Comparison of ENCODE assay signal across 23 cellular contexts in genomic region chr6:162882817-162883481, GRCh38.
"Had no signal": no experiment of that assay in that cellular context is flagged by ENCODE, and none has a peak within 500 bp of the region (broad histone marks: within the 10 kb centered on the region; RNA-seq: fewer than 3 reads in every experiment).

No MANE protein-coding gene starts in this region.

- DNase-seq: cerebellar nuclear complex; dermis blood vessel endothelial cell; heart left ventricle; hippocampal formation; left lung; naive thymus-derived CD4-positive, alpha-beta T cell; nephron progenitor cell; psoas muscle; retina; spleen; stimulated activated CD4-positive, alpha-beta T cell treated with anti-CD3 and anti-CD28 coated beads, Interleukin-15, amount 100 ng/mL, for 24 hours; stimulated activated CD4-positive, alpha-beta T cell treated with anti-CD3 and anti-CD28 coated beads, Interleukin-1b, Interleukin-23, amount 100 ng/mL, for 48 hours; stimulated activated CD4-positive, alpha-beta T cell treated with anti-CD3 and anti-CD28 coated beads, Interleukin-4, amount 100 ng/mL, for 24 hours; stimulated activated naive CD4-positive, alpha-beta T cell; stomach; substantia nigra; transverse colon had no signal

- H3K27me3 ChIP-seq: heart left ventricle, left lung, neutrophil, spleen, stomach, transverse colon had no signal

- ATAC-seq: heart left ventricle; left lung; naive thymus-derived CD4-positive, alpha-beta T cell; psoas muscle; sciatic nerve had no signal

- H3K36me3 Mint-ChIP-seq: naive thymus-derived CD4-positive, alpha-beta T cell had no signal

- H3K27me3 Mint-ChIP-seq: naive thymus-derived CD4-positive, alpha-beta T cell had no signal

- FAIRE-seq: colon, frontal cortex had no signal

- H3K4me1 Mint-ChIP-seq: naive thymus-derived CD4-positive, alpha-beta T cell; nephron progenitor cell had no signal

- H3K4me3 ChIP-seq: heart left ventricle, left lung, lung, psoas muscle, spleen, stomach, thoracic aorta, transverse colon had no signal

- H3K27ac ChIP-seq: heart left ventricle, left lung, neutrophil, psoas muscle, spleen, stomach, thoracic aorta, transverse colon had no signal

- H3K4me1 ChIP-seq: left lung, psoas muscle, spleen, stomach, transverse colon had no signal

- H3K9me3 ChIP-seq: heart left ventricle, left lung, neutrophil, psoas muscle, spleen, stomach, thoracic aorta, transverse colon had no signal

- H3K36me3 ChIP-seq: heart left ventricle, left lung, neutrophil, spleen, stomach, thoracic aorta, transverse colon had no signal

- H3K27ac Mint-ChIP-seq: naive thymus-derived CD4-positive, alpha-beta T cell had no signal

- H3K4me3 Mint-ChIP-seq: naive thymus-derived CD4-positive, alpha-beta T cell; nephron progenitor cell had no signal
